In genomic region chr9:105284463-105284862, GRCh38 we compare ENCODE assay signal across 28 cellular contexts.
"Had no signal": no experiment of that assay in that cellular context is flagged by ENCODE, and none has a peak within 500 bp of the region (broad histone marks: within the 10 kb centered on the region; RNA-seq: fewer than 3 reads in every experiment).

No MANE protein-coding gene starts in this region.

- H3K36me3 ChIP-seq: colonic mucosa, esophagus muscularis mucosa, esophagus squamous epithelium, gastrocnemius medialis, gastroesophageal sphincter, heart left ventricle had no signal

- H3K4me3 Mint-ChIP-seq: dendritic cell treated with granulocyte-macrophage colony-stimulating factor and Interleukin-4, amounts not matched to agents 40 ng/mL and 50 ng/mL, for 4 days; effector memory CD8-positive, alpha-beta T cell; endodermal cell had no signal

- H3K9me3 ChIP-seq: colonic mucosa, esophagus muscularis mucosa, esophagus squamous epithelium, gastrocnemius medialis, gastroesophageal sphincter, heart left ventricle, heart right ventricle had no signal

- H3K27ac Mint-ChIP-seq: dendritic cell treated with granulocyte-macrophage colony-stimulating factor and Interleukin-4, amounts not matched to agents 40 ng/mL and 50 ng/mL, for 4 days; effector memory CD8-positive, alpha-beta T cell; endodermal cell had no signal

- H3K27me3 ChIP-seq: colonic mucosa, esophagus muscularis mucosa, esophagus squamous epithelium, foreskin keratinocyte, gastrocnemius medialis, gastroesophageal sphincter, heart left ventricle, heart right ventricle, hepatocyte had no signal

- H3K4me2 ChIP-seq: hepatocyte had no signal

- FAIRE-seq: colon, endometrium, endothelial cell of umbilical vein, frontal cortex had no signal

- ATAC-seq: effector memory CD8-positive, alpha-beta T cell; esophagus mucosa; foreskin keratinocyte; gastrocnemius medialis; gastroesophageal sphincter; heart left ventricle; heart right ventricle had no signal

- H3K4me3 ChIP-seq: colonic mucosa, esophagus muscularis mucosa, esophagus squamous epithelium, gastrocnemius medialis, gastroesophageal sphincter, heart left ventricle, heart right ventricle, hepatocyte had no signal

- H3K4me1 ChIP-seq: esophagus muscularis mucosa, gastrocnemius medialis, gastroesophageal sphincter had no signal

- DNase-seq: colonic mucosa; cortex of kidney; dermis blood vessel endothelial cell; effector CD4-positive, alpha-beta T cell; effector CD8-positive, alpha-beta T cell; effector memory CD4-positive, alpha-beta T cell; effector memory CD8-positive, alpha-beta T cell; endodermal cell; erythroblast; esophagus squamous epithelium; foreskin fibroblast; foreskin keratinocyte; foreskin melanocyte; gastrocnemius medialis; glutamatergic neuron; head of caudate nucleus; heart left ventricle; heart right ventricle had no signal

- H3K9me3 Mint-ChIP-seq: dendritic cell treated with granulocyte-macrophage colony-stimulating factor and Interleukin-4, amounts not matched to agents 40 ng/mL and 50 ng/mL, for 4 days; effector memory CD8-positive, alpha-beta T cell; endodermal cell had no signal

- H2AFZ ChIP-seq: hepatocyte had no signal

- H3K27me3 Mint-ChIP-seq: dendritic cell treated with granulocyte-macrophage colony-stimulating factor and Interleukin-4, amounts not matched to agents 40 ng/mL and 50 ng/mL, for 4 days; effector memory CD8-positive, alpha-beta T cell had no signal

- H3K27ac ChIP-seq: colonic mucosa, epithelial cell of prostate, esophagus muscularis mucosa, esophagus squamous epithelium, foreskin keratinocyte, gastrocnemius medialis, gastroesophageal sphincter, heart left ventricle, heart right ventricle, hepatocyte had no signal
